Comparison of ENCODE assay signal across 8 cellular contexts in genomic region chr12:44847888-44848770, GRCh38. TPM values are rescaled to one million over a fixed set of nuclear protein-coding genes. Genes with fewer than 3 reads are reported as not detected.
DNase-seq lines count a peak whose midpoint lies in the region; ATAC-seq and FAIRE-seq lines count a peak whose summit lies in the region.

No MANE protein-coding gene starts in this region.

- no peaks in the 10 kb centered on the region for H3K9me3 ChIP-seq in BLaER1 treated with 17β-estradiol and CSF1 and Interleukin-3, amounts not matched to agents 10 nM and 100 nM (replicated peaks in 1 of 11)
- H3K9me3 ChIP-seq in KOPT-K1 (ENCODE audit: insufficient read depth, low read length, poor library complexity, severe bottlenecking), result no peaks in the 10 kb centered on the region

- peak overlapping the region in 7 of 11 experiments; percentile 0 to 57 (median 45); a peak in 8 of 22 replicates for H3K9ac ChIP-seq in BLaER1 treated with 17β-estradiol and CSF1 and Interleukin-3, amounts not matched to agents 10 nM and 100 nM

- H3K4me2 ChIP-seq in BLaER1 treated with 17β-estradiol and CSF1 and Interleukin-3, amounts not matched to agents 10 nM and 100 nM, result peak overlapping the region; percentile 64 to 91 (median 81)

- intact Hi-C loops in posterior vena cava (cut with DNase I), result no loop called here

- peaks cover 30 to 49% (median 42%) of the 10 kb centered on the region in 10 experiments for H3K4me1 ChIP-seq in BLaER1 treated with 17β-estradiol and CSF1 and Interleukin-3, amounts not matched to agents 10 nM and 100 nM

- H3K4me3 ChIP-seq in BLaER1 treated with 17β-estradiol and CSF1 and Interleukin-3, amounts not matched to agents 10 nM and 100 nM, result peak overlapping the region in 5 of 10 experiments; percentile 9 to 35 (median 17); a peak in 6 of 20 replicates

- ATAC-seq in GM21447 (IDR thresholded peaks at IDR 0.05; ENCODE audit: unreplicated experiment), result peak; percentile 88

- no peaks in the 10 kb centered on the region for H3K36me3 ChIP-seq in BLaER1 treated with 17β-estradiol and CSF1 and Interleukin-3, amounts not matched to agents 10 nM and 100 nM
- no peaks in the 10 kb centered on the region for H3K36me3 ChIP-seq in KOPT-K1 (ENCODE audit: insufficient read depth, low read length)

- no peaks in the 10 kb centered on the region for H4K20me1 ChIP-seq in BLaER1 treated with 17β-estradiol and CSF1 and Interleukin-3, amounts not matched to agents 10 nM and 100 nM

- H3K27me3 ChIP-seq in BLaER1 treated with 17β-estradiol and CSF1 and Interleukin-3, amounts not matched to agents 10 nM and 100 nM, result no peaks in the 10 kb centered on the region

- peak overlapping the region in 10 of 11 experiments; percentile 36 to 80 (median 66); a peak in 19 of 22 replicates for H3K27ac ChIP-seq in BLaER1 treated with 17β-estradiol and CSF1 and Interleukin-3, amounts not matched to agents 10 nM and 100 nM
- H3K27ac ChIP-seq in KOPT-K1 (ENCODE audit: low read depth, low read length, poor library complexity, severe bottlenecking), result peak overlapping the region; percentile 52
- no peak overlapping the region for H3K27ac ChIP-seq in caudate nucleus (ENCODE audit: low read depth, low read length)

- DNase-seq in activated gamma-delta T cell treated with anti-CD3 and anti-CD28 coated beads, Interleukin-2, amount 50 U/mL, for 16 hours (ENCODE audit: low read depth), result peak; percentile 54
- peak; percentile 27 to 64 for DNase-seq in stimulated activated CD8-positive, alpha-beta memory T cell treated with anti-CD3 and anti-CD28 coated beads, Interleukin-7, amount 100 ng/mL, for 48 hours (ENCODE audit: extremely low read depth in 1 of 2, low read depth in 1 of 2)
- DNase-seq in caudate nucleus (lab: John Stamatoyannopoulos, UW) (no peak), RCC 7860 (ENCODE audit: low spot score) (no peak), posterior vena cava (ENCODE audit: low spot score) (no peak)

- FAIRE-seq in RCC 7860 (lab: Jason Lieb, UNC), result no peak

RNA-seq across cellular contexts. Expression of gene NELL2, which starts 28.0 kb away (rescaled TPM):
- 1 to 10 TPM in 1 of 2 donors, under 1 TPM in 1; 0.52 to 1.3 TPM for total RNA-seq in posterior vena cava

Comparison
In these comparisons a context has a peak if more than half of its experiments do, and no peak if none do; other contexts are left out.
1. DNase-seq: peak in activated gamma-delta T cell treated with anti-CD3 and anti-CD28 coated beads, Interleukin-2, amount 50 U/mL, for 16 hours (single experiment) and stimulated activated CD8-positive, alpha-beta memory T cell treated with anti-CD3 and anti-CD28 coated beads, Interleukin-7, amount 100 ng/mL, for 48 hours (2 of 2); none in caudate nucleus (0 of 61), RCC 7860 (single experiment) and posterior vena cava (single experiment).